In the genomic region with DNA sequence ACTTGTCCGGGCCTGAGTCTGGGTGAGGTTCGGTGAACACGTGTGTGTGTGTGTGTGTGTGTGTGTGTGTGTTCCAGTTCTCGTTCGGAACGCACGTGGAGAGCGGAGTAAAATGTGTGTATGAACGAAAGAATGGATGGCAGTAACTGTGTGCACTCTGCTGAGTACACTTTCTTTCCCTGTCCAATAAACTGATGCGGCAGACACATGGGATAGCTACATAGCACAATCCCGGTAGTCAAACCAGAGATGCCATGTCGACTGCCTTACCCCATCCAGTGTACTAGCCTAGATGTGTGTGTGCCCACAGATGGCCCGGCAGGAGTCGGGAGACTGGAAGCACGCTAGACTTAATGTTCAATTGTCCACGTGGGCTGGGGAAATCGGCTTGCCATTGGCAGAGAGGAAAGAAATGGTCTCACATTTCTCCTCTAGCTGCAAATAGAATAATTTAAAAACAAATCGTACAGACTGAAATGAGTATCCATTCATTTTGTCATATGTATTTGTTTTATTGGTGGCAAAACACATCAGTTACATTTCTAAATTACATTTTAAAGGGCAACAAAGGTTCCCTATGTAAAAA, we compare ENCODE assay signal across 1 cellular context.
A peak's percentile ranks its signal among the peaks of the same experiment; 100 is the strongest.
TF ChIP-seq lines count a peak whose summit lies in the region.

No MANE protein-coding gene starts in this region.

TF ChIP-seq in HEK293, 187 proteins besides CTCF, POLR2A, EP300 and RAD21 (continued from another document and continues in another):
- TF ChIP-seq, protein P1, sequence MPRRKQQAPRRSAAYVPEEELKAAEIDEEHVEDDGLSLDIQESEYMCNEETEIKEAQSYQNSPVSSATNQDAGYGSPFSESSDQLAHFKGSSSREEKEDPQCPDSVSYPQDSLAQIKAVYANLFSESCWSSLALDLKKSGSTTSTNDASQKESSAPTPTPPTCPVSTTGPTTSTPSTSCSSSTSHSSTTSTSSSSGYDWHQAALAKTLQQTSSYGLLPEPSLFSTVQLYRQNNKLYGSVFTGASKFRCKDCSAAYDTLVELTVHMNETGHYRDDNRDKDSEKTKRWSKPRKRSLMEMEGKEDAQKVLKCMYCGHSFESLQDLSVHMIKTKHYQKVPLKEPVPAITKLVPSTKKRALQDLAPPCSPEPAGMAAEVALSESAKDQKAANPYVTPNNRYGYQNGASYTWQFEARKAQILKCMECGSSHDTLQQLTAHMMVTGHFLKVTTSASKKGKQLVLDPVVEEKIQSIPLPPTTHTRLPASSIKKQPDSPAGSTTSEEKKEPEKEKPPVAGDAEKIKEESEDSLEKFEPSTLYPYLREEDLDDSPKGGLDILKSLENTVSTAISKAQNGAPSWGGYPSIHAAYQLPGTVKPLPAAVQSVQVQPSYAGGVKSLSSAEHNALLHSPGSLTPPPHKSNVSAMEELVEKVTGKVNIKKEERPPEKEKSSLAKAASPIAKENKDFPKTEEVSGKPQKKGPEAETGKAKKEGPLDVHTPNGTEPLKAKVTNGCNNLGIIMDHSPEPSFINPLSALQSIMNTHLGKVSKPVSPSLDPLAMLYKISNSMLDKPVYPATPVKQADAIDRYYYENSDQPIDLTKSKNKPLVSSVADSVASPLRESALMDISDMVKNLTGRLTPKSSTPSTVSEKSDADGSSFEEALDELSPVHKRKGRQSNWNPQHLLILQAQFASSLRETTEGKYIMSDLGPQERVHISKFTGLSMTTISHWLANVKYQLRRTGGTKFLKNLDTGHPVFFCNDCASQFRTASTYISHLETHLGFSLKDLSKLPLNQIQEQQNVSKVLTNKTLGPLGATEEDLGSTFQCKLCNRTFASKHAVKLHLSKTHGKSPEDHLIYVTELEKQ (tag by site-specific recombination; IDR thresholded peaks at IDR 0.05; ENCODE audit: borderline replicate concordance) = 0 out of 2 replicates have a peak, but pooled peaks have one; percentile 64
- TF ChIP-seq ZSCAN16 (tag by site-specific recombination; IDR thresholded peaks at IDR 0.05) = peak; percentile 93
- peak; percentile 81 for TF ChIP-seq ZBTB21 (tag by site-specific recombination; IDR thresholded peaks at IDR 0.05)
- TF ChIP-seq ZNF394 (tag by site-specific recombination; IDR thresholded peaks at IDR 0.05; ENCODE audit: borderline replicate concordance) = no peak
- TF ChIP-seq ZNF48 (tag by site-specific recombination; IDR thresholded peaks at IDR 0.05) = no peak
- TF ChIP-seq ZBTB1 (tag by site-specific recombination; IDR thresholded peaks at IDR 0.05) = peak; percentile 76; the same call in 1 of the 2 replicates
- TF ChIP-seq, protein P2, sequence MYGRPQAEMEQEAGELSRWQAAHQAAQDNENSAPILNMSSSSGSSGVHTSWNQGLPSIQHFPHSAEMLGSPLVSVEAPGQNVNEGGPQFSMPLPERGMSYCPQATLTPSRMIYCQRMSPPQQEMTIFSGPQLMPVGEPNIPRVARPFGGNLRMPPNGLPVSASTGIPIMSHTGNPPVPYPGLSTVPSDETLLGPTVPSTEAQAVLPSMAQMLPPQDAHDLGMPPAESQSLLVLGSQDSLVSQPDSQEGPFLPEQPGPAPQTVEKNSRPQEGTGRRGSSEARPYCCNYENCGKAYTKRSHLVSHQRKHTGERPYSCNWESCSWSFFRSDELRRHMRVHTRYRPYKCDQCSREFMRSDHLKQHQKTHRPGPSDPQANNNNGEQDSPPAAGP (tag by site-specific recombination; IDR thresholded peaks at IDR 0.05) = peak; percentile 92
- TF ChIP-seq KLF16 (tag by site-specific recombination; IDR thresholded peaks at IDR 0.05) = peak; percentile 91
- TF ChIP-seq ZNF777 (tag by site-specific recombination; IDR thresholded peaks at IDR 0.05; ENCODE audit: borderline replicate concordance) = peak; percentile 74; the same call in 1 of the 2 replicates
- peak; percentile 92 for TF ChIP-seq ZNF501 (tag by site-specific recombination; IDR thresholded peaks at IDR 0.05)
- peak; percentile 95 for TF ChIP-seq KLF7 (tag by site-specific recombination; IDR thresholded peaks at IDR 0.05; ENCODE audit: borderline replicate concordance)
- TF ChIP-seq, protein P3, sequence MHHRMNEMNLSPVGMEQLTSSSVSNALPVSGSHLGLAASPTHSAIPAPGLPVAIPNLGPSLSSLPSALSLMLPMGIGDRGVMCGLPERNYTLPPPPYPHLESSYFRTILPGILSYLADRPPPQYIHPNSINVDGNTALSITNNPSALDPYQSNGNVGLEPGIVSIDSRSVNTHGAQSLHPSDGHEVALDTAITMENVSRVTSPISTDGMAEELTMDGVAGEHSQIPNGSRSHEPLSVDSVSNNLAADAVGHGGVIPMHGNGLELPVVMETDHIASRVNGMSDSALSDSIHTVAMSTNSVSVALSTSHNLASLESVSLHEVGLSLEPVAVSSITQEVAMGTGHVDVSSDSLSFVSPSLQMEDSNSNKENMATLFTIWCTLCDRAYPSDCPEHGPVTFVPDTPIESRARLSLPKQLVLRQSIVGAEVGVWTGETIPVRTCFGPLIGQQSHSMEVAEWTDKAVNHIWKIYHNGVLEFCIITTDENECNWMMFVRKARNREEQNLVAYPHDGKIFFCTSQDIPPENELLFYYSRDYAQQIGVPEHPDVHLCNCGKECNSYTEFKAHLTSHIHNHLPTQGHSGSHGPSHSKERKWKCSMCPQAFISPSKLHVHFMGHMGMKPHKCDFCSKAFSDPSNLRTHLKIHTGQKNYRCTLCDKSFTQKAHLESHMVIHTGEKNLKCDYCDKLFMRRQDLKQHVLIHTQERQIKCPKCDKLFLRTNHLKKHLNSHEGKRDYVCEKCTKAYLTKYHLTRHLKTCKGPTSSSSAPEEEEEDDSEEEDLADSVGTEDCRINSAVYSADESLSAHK (tag by site-specific recombination; IDR thresholded peaks at IDR 0.05) = peak; percentile 53
- TF ChIP-seq ZXDB (tag by site-specific recombination; IDR thresholded peaks at IDR 0.05) = peak; percentile 69
- TF ChIP-seq ZSCAN23 (tag by site-specific recombination; IDR thresholded peaks at IDR 0.05) = peak; percentile 87; the same call in 1 of the 2 replicates
- TF ChIP-seq ZNF274 (IDR thresholded peaks at IDR 0.05; ENCODE audit: low read length) = no peak
- no peak for TF ChIP-seq ZNF274 (tag by site-specific recombination; IDR thresholded peaks at IDR 0.05; ENCODE audit: borderline replicate concordance)
- no peak for TF ChIP-seq RBAK (tag by site-specific recombination; IDR thresholded peaks at IDR 0.05)
- 0 out of 2 replicates have a peak, but pooled peaks have one; percentile 66 for TF ChIP-seq REPIN1 (tag by site-specific recombination; IDR thresholded peaks at IDR 0.05; ENCODE audit: low read depth)
- TF ChIP-seq KLF1 (tag by site-specific recombination; IDR thresholded peaks at IDR 0.05) = peak; percentile 81; the same call in 1 of the 2 replicates
- TF ChIP-seq, protein P4, sequence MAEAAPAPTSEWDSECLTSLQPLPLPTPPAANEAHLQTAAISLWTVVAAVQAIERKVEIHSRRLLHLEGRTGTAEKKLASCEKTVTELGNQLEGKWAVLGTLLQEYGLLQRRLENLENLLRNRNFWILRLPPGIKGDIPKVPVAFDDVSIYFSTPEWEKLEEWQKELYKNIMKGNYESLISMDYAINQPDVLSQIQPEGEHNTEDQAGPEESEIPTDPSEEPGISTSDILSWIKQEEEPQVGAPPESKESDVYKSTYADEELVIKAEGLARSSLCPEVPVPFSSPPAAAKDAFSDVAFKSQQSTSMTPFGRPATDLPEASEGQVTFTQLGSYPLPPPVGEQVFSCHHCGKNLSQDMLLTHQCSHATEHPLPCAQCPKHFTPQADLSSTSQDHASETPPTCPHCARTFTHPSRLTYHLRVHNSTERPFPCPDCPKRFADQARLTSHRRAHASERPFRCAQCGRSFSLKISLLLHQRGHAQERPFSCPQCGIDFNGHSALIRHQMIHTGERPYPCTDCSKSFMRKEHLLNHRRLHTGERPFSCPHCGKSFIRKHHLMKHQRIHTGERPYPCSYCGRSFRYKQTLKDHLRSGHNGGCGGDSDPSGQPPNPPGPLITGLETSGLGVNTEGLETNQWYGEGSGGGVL (tag by site-specific recombination; IDR thresholded peaks at IDR 0.05) = peak; percentile 88
- 0 out of 2 replicates have a peak, but pooled peaks have one; percentile 89 for TF ChIP-seq ZNF473 (tag by site-specific recombination; IDR thresholded peaks at IDR 0.05)
- peak; percentile 75; the same call in 1 of the 2 replicates for TF ChIP-seq ZNF792 (tag by site-specific recombination; IDR thresholded peaks at IDR 0.05)
- TF ChIP-seq, protein P5, sequence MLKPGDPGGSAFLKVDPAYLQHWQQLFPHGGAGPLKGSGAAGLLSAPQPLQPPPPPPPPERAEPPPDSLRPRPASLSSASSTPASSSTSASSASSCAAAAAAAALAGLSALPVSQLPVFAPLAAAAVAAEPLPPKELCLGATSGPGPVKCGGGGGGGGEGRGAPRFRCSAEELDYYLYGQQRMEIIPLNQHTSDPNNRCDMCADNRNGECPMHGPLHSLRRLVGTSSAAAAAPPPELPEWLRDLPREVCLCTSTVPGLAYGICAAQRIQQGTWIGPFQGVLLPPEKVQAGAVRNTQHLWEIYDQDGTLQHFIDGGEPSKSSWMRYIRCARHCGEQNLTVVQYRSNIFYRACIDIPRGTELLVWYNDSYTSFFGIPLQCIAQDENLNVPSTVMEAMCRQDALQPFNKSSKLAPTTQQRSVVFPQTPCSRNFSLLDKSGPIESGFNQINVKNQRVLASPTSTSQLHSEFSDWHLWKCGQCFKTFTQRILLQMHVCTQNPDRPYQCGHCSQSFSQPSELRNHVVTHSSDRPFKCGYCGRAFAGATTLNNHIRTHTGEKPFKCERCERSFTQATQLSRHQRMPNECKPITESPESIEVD (tag by site-specific recombination; IDR thresholded peaks at IDR 0.05) = no peak
- TF ChIP-seq PRDM1 (tag by site-specific recombination; IDR thresholded peaks at IDR 0.05) = peak; percentile 66
- no peak for TF ChIP-seq ZNF670 (tag by site-specific recombination; IDR thresholded peaks at IDR 0.05; ENCODE audit: low read depth)
- 0 out of 2 replicates have a peak, but pooled peaks have one; percentile 50 for TF ChIP-seq ZNF658 (tag by site-specific recombination; IDR thresholded peaks at IDR 0.05)
- TF ChIP-seq ZNF660 (tag by site-specific recombination; IDR thresholded peaks at IDR 0.05) = peak; percentile 10; the same call in 1 of the 2 replicates
- peak; percentile 37; the same call in 1 of the 2 replicates for TF ChIP-seq SCRT2 (tag by site-specific recombination; IDR thresholded peaks at IDR 0.05)
- peak; percentile 16; the same call in 1 of the 2 replicates for TF ChIP-seq IKZF3 (tag by site-specific recombination; IDR thresholded peaks at IDR 0.05)
- peak; percentile 33 for TF ChIP-seq ZBTB8A (tag by site-specific recombination; IDR thresholded peaks at IDR 0.05)
- TF ChIP-seq ZNF292 (tag by site-specific recombination; IDR thresholded peaks at IDR 0.05; ENCODE audit: borderline replicate concordance, low read depth) = no peak
- peak; percentile 45; the same call in 1 of the 2 replicates for TF ChIP-seq YY1 (tag by site-specific recombination; IDR thresholded peaks at IDR 0.05)
- TF ChIP-seq ZNF221 (tag by site-specific recombination; IDR thresholded peaks at IDR 0.05; ENCODE audit: borderline replicate concordance) = no peak
- 0 out of 2 replicates have a peak, but pooled peaks have one; percentile 3 for TF ChIP-seq EGR2 (tag by site-specific recombination; IDR thresholded peaks at IDR 0.05; ENCODE audit: low read depth)
- peak; percentile 77; the same call in 1 of the 2 replicates for TF ChIP-seq ZNF76 (tag by site-specific recombination; IDR thresholded peaks at IDR 0.05; ENCODE audit: borderline replicate concordance, low read depth)
- no peak for TF ChIP-seq ZNF426 (tag by site-specific recombination; IDR thresholded peaks at IDR 0.05)
- TF ChIP-seq ZNF214 (tag by site-specific recombination; IDR thresholded peaks at IDR 0.05; ENCODE audit: borderline replicate concordance) = no peak
- TF ChIP-seq ZNF202 (tag by site-specific recombination; IDR thresholded peaks at IDR 0.05; ENCODE audit: borderline replicate concordance) = no peak
- peak; percentile 95 for TF ChIP-seq ZBTB17 (tag by site-specific recombination; IDR thresholded peaks at IDR 0.05)
- TF ChIP-seq, protein P6, sequence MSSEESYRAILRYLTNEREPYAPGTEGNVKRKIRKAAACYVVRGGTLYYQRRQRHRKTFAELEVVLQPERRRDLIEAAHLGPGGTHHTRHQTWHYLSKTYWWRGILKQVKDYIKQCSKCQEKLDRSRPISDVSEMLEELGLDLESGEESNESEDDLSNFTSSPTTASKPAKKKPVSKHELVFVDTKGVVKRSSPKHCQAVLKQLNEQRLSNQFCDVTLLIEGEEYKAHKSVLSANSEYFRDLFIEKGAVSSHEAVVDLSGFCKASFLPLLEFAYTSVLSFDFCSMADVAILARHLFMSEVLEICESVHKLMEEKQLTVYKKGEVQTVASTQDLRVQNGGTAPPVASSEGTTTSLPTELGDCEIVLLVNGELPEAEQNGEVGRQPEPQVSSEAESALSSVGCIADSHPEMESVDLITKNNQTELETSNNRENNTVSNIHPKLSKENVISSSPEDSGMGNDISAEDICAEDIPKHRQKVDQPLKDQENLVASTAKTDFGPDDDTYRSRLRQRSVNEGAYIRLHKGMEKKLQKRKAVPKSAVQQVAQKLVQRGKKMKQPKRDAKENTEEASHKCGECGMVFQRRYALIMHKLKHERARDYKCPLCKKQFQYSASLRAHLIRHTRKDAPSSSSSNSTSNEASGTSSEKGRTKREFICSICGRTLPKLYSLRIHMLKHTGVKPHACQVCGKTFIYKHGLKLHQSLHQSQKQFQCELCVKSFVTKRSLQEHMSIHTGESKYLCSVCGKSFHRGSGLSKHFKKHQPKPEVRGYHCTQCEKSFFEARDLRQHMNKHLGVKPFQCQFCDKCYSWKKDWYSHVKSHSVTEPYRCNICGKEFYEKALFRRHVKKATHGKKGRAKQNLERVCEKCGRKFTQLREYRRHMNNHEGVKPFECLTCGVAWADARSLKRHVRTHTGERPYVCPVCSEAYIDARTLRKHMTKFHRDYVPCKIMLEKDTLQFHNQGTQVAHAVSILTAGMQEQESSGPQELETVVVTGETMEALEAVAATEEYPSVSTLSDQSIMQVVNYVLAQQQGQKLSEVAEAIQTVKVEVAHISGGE (tag by site-specific recombination; conservative IDR thresholded peaks at IDR 0.05; ENCODE audit: low read depth) = peak; percentile 48; the same call in 1 of the 2 replicates
- TF ChIP-seq, protein P7, sequence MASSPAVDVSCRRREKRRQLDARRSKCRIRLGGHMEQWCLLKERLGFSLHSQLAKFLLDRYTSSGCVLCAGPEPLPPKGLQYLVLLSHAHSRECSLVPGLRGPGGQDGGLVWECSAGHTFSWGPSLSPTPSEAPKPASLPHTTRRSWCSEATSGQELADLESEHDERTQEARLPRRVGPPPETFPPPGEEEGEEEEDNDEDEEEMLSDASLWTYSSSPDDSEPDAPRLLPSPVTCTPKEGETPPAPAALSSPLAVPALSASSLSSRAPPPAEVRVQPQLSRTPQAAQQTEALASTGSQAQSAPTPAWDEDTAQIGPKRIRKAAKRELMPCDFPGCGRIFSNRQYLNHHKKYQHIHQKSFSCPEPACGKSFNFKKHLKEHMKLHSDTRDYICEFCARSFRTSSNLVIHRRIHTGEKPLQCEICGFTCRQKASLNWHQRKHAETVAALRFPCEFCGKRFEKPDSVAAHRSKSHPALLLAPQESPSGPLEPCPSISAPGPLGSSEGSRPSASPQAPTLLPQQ (tag by site-specific recombination; IDR thresholded peaks at IDR 0.05) = peak; percentile 90
- TF ChIP-seq ZNF184 (tag by site-specific recombination; IDR thresholded peaks at IDR 0.05) = no peak
- peak; percentile 95 for TF ChIP-seq ZNF785 (tag by site-specific recombination; IDR thresholded peaks at IDR 0.05)
- TF ChIP-seq YY2 (tag by site-specific recombination; IDR thresholded peaks at IDR 0.05) = peak; percentile 52; the same call in 1 of the 2 replicates
- peak; percentile 69 for TF ChIP-seq ZNF366 (tag by site-specific recombination; conservative IDR thresholded peaks at IDR 0.05)
- 0 out of 2 replicates have a peak, but pooled peaks have one; percentile 70 for TF ChIP-seq MYNN (tag by site-specific recombination; IDR thresholded peaks at IDR 0.05; ENCODE audit: borderline replicate concordance)
